ENCODE assay signal across 8 cellular contexts in the genomic region with DNA sequence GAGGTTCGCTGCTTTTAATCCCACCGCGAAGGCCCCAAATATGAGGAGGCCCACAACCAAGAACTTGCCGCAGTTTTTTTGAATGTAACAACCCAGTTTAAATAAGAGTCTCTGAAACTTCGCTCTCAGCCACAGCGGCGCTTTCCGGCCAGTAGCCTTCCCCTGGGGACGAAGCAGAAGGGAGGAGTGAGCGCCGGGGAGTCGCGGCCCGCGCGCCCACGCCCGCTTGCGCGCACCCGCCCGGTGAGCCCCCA. TPM values are rescaled to one million over a fixed set of nuclear protein-coding genes. Genes with fewer than 3 reads are reported as not detected.
A peak's percentile ranks its signal among the peaks of the same experiment; 100 is the strongest.
DNase-seq lines count a peak whose midpoint lies in the region; ATAC-seq and TF ChIP-seq lines count a peak whose summit lies in the region.

No MANE protein-coding gene starts in this region.

- H4K20me1 ChIP-seq in SK-N-SH (ENCODE audit: insufficient read depth): no peaks in the 10 kb centered on the region

- no peaks in the 10 kb centered on the region for H3K9me3 Mint-ChIP-seq in endothelial cell (ENCODE audit: unreplicated experiment)

- H3K27me3 ChIP-seq in SK-N-SH (ENCODE audit: insufficient read depth): no peaks in the 10 kb centered on the region
- H3K27me3 ChIP-seq in muscle layer of duodenum (ENCODE audit: low read depth, low read length): no peaks in the 10 kb centered on the region

- H3K9me2 ChIP-seq in SK-N-SH: no peaks in the 10 kb centered on the region

- peak overlapping the region; percentile 80 for H3K9ac ChIP-seq in SK-N-SH

- DNase-seq in NCI-H2227 (lab: John Stamatoyannopoulos, UW; ENCODE audit: unreplicated experiment) (peak; percentile 54), NCI-H2227 treated with DMSO at 0.1 percent for 48 hours (lab: John Stamatoyannopoulos, UW) (no peak), SK-N-SH (peak; percentile 63), endothelial cell (ENCODE audit: low spot score) (peak; percentile 39), ecto neural progenitor cell (ENCODE audit: low spot score) (no peak)
- DNase-seq in activated naive CD4-positive, alpha-beta T cell (lab: John Stamatoyannopoulos, UW): no peak

- H3K4me3 Mint-ChIP-seq in endothelial cell (ENCODE audit: unreplicated experiment): peak overlapping the region; percentile 95

- H3K36me3 Mint-ChIP-seq in endothelial cell (ENCODE audit: low read depth, unreplicated experiment): peaks cover 11% of the 10 kb centered on the region

- no peaks in the 10 kb centered on the region for H3K36me3 ChIP-seq in SK-N-SH (replicated peaks in 1 of 2; ENCODE audit: control insufficient read depth in 1 of 2, insufficient read depth in 2 of 2, low read length in 1 of 2)
- no peaks in the 10 kb centered on the region for H3K36me3 ChIP-seq in muscle layer of duodenum (ENCODE audit: control insufficient read depth in 1 of 2, insufficient read depth in 2 of 2, low read length in 2 of 2)

- TF ChIP-seq CTCF in SK-N-SH (IDR thresholded peaks at IDR 0.05) (0 out of 2 replicates have a peak, but pooled peaks have one; percentile 6), endothelial cell (IDR thresholded peaks at IDR 0.05; ENCODE audit: unreplicated experiment) (no peak)

- H3K27ac ChIP-seq in SK-N-SH (ENCODE audit: low read depth in 2 of 2, low read length in 1 of 2): peak overlapping the region; percentile 64 to 81; a peak in 3 of 4 replicates
- H3K27ac ChIP-seq in muscle layer of duodenum (ENCODE audit: low read length): peak overlapping the region; percentile 85

- ATAC-seq in HG02759 (IDR thresholded peaks at IDR 0.05; ENCODE audit: unreplicated experiment): peak; percentile 24

- peak overlapping the region; percentile 94 for H2AFZ ChIP-seq in SK-N-SH (ENCODE audit: low read depth)

- H3K27ac Mint-ChIP-seq in endothelial cell (ENCODE audit: unreplicated experiment): peak overlapping the region; percentile 88

- H3K4me3 ChIP-seq in SK-N-SH (ENCODE audit: low read depth in 2 of 2, low read length in 1 of 2) (peak overlapping the region; percentile 87 to 91), muscle layer of duodenum (ENCODE audit: low read depth in 1 of 2, low read length in 2 of 2) (peak overlapping the region; percentile 83 to 95)

- H3K27me3 Mint-ChIP-seq in endothelial cell (ENCODE audit: unreplicated experiment): peaks cover 13% of the 10 kb centered on the region

- CTCF ChIA-PET in SK-N-SH (lab: Yijun Ruan, JAX): interaction anchor here (0.6 to 1.0 kb wide), 5 partner anchors 9 to 1581 kb away, joined by 3 read pairs; no protein-coding TSS in a partner anchor

- peak overlapping the region; percentile 96 for H3K4me2 ChIP-seq in SK-N-SH

- no peak for TF ChIP-seq RAD21 in SK-N-SH (IDR thresholded peaks at IDR 0.05; ENCODE audit: low read length)

- H3F3A ChIP-seq in SK-N-SH (replicated peaks; ENCODE audit: insufficient read depth): peaks cover 26% of the 10 kb centered on the region

- POLR2A ChIA-PET in SK-N-SH (lab: Yijun Ruan, JAX): interaction anchor here (1.8 to 2.7 kb wide), 3 partner anchors 12 to 46 kb away, joined by 6 to 13 read pairs (median 8); no protein-coding TSS in a partner anchor

- peaks cover 24% of the 10 kb centered on the region for H3K4me1 Mint-ChIP-seq in endothelial cell (ENCODE audit: unreplicated experiment)

- TF ChIP-seq EP300 in SK-N-SH (IDR thresholded peaks at IDR 0.05; ENCODE audit: borderline replicate concordance in 1 of 2, low read depth in 1 of 2, low read length in 1 of 2): no peak

- H3K9me3 ChIP-seq in SK-N-SH (no peaks in the 10 kb centered on the region), muscle layer of duodenum (ENCODE audit: control insufficient read depth in 1 of 2, low read length in 2 of 2) (no peaks in the 10 kb centered on the region)

- WGBS in SK-N-SH (ENCODE audit: low lambda C conversion rate): 0% methylated on average over 13 of the region's 22 CpGs

- peaks cover 0 to 15% of the 10 kb centered on the region in 2 experiments; a peak in 2 of 4 replicates for H3K4me1 ChIP-seq in SK-N-SH (ENCODE audit: control insufficient read depth in 1 of 2, insufficient read depth in 2 of 2, low read depth in 1 of 2, low read length in 1 of 2)
- peaks cover 3 to 12% of the 10 kb centered on the region in 2 donors for H3K4me1 ChIP-seq in muscle layer of duodenum (ENCODE audit: control insufficient read depth in 1 of 2, insufficient read depth in 2 of 2, low read length in 2 of 2)

- H3K79me2 ChIP-seq in SK-N-SH (ENCODE audit: insufficient read depth): peaks cover 13% of the 10 kb centered on the region; the same call in 1 of the 2 replicates

TF ChIP-seq in SK-N-SH, 30 proteins besides CTCF, POLR2A, EP300 and RAD21:
- TF ChIP-seq TCF12 (IDR thresholded peaks at IDR 0.05) (no peak), MXI1 (IDR thresholded peaks at IDR 0.05; ENCODE audit: low read depth, low read length) (peak; percentile 19)
TF ChIP-seq in SK-N-SH: peak in this region for 1.

RNA-seq across cellular contexts. Expression of gene PTCH1, which starts 10.4 kb away (rescaled TPM):
- 1.7 and 3.3 TPM in 2 replicates for polyA plus RNA-seq in SK-N-SH (2012; rRNA removed)
- polyA plus RNA-seq in SK-N-SH (2012; cell fraction: cytosol; rRNA removed): 2.2 and 2.4 TPM in 2 replicates
- polyA plus RNA-seq in SK-N-SH (2012; cell fraction: nucleus; rRNA removed): 6.2 and 7.2 TPM in 2 replicates
- 24.1 TPM for total RNA-seq in endothelial cell (ENCODE audit: unreplicated experiment)

Comparison
In these comparisons a context has a peak if more than half of its experiments do, and no peak if none do; other contexts are left out.
1. DNase-seq: peak in NCI-H2227 (single experiment), SK-N-SH (single experiment) and endothelial cell (single experiment); none in NCI-H2227 treated with DMSO at 0.1 percent for 48 hours (single experiment), ecto neural progenitor cell (single experiment) and activated naive CD4-positive, alpha-beta T cell (0 of 4).